In genomic region chr2:147468349-147468748, GRCh38 we compare ENCODE assay signal across 17 cellular contexts.
DNase-seq lines count a peak whose midpoint lies in the region; ATAC-seq, FAIRE-seq and TF ChIP-seq lines count a peak whose summit lies in the region.
"Had no signal": no experiment of that assay in that cellular context is flagged by ENCODE, and none has a peak within 500 bp of the region (broad histone marks: within the 10 kb centered on the region; RNA-seq: fewer than 3 reads in every experiment).

No MANE protein-coding gene starts in this region.

- TF ChIP-seq POLR2A in A549 (IDR thresholded peaks at IDR 0.05; ENCODE audit: low read length) (no peak), K562 (conservative IDR thresholded peaks at IDR 0.05) (no peak), upper lobe of left lung (IDR thresholded peaks at IDR 0.05) (no peak)

- POLR2A ChIA-PET in A549 (lab: Yijun Ruan, JAX), result no interaction called here
- POLR2A ChIA-PET in K562 (lab: Yijun Ruan, JAX), result no interaction called here

- TF ChIP-seq RAD21 in A549 (conservative IDR thresholded peaks at IDR 0.05 in 1 of 2, IDR thresholded peaks at IDR 0.05 in 1 of 2) (no peak), K562 (CRISPR knock-in tag; conservative IDR thresholded peaks at IDR 0.05 in 1 of 2, IDR thresholded peaks at IDR 0.05 in 1 of 2) (no peak)

- no peaks in the 10 kb centered on the region for H3K36me3 ChIP-seq in K562 (ENCODE audit: control insufficient read depth, insufficient read depth, low read length)
- H3K36me3 ChIP-seq in upper lobe of left lung, result no peaks in the 10 kb centered on the region
- H3K36me3 ChIP-seq: BE2C, HAP-1 had no signal

- FAIRE-seq in A549 (lab: Jason Lieb, UNC) (no peak), K562 (lab: Jason Lieb, UNC) (no peak)
- FAIRE-seq: GM12878, GM18507 had no signal

- WGBS in A549 (ENCODE audit: missing lambda C conversion rate), result 39% methylated on average over 3 of the region's 3 CpGs
- WGBS in H9 (ENCODE audit: extremely low coverage, insufficient read length, low lambda C conversion rate), result no CpG with 5 or more reads among the region's 3 CpGs
- WGBS in K562 (ENCODE audit: insufficient coverage, low coverage, missing lambda C conversion rate), result 0% methylated on average over 3 of the region's 3 CpGs
- 85 to 87% methylated on average over 3 of the region's 3 CpGs for whole genome bisulfite sequencing in upper lobe of left lung, 2 donors

- H3K23me2 ChIP-seq in H9 (ENCODE audit: insufficient read length, low read depth, low read length, poor library complexity, severe bottlenecking), result no peaks in the 10 kb centered on the region

- H3K4me2 ChIP-seq in A549 (no peak overlapping the region), H9 (ENCODE audit: insufficient read depth, insufficient read length, low read length) (no peak overlapping the region), K562 (ENCODE audit: insufficient read depth, low read length) (no peak overlapping the region)

- no peak overlapping the region for H4K91ac ChIP-seq in H9 (ENCODE audit: insufficient read length, low read depth, low read length)

- CTCF ChIA-PET in A549 (lab: Yijun Ruan, JAX), result no interaction called here
- CTCF ChIA-PET in K562 (lab: Yijun Ruan, JAX; ENCODE audit: low intra/inter-chr PET ratio), result no interaction called here

- 0 out of 7 replicates have a peak, but pooled peaks cover 0 to 3% (median 0%) of the 10 kb centered on the region in 3 experiments for H3K36me3 Mint-ChIP-seq in H9 (ENCODE audit: insufficient read depth in 1 of 3, low read depth in 3 of 3)
- H3K36me3 Mint-ChIP-seq: CD4-positive, alpha-beta memory T cell had no signal

- no peak overlapping the region for H3T11ph ChIP-seq in H9 (ENCODE audit: low read length)

- in situ Hi-C loops in K562 (cut with MboI), result no loop called here

- H3K14ac ChIP-seq in H9 (ENCODE audit: insufficient read depth, low read length), result no peak overlapping the region

- BruUV-seq in K562 (replicated peaks; lab: Mats Ljungman, UMichigan), result no TSS peak

- no peaks in the 10 kb centered on the region for H3K79me2 ChIP-seq in H9 (ENCODE audit: insufficient read depth, low read length)
- no peaks in the 10 kb centered on the region for H3K79me2 ChIP-seq in K562 (ENCODE audit: control insufficient read depth, insufficient read depth, low read length)

- H3K27me3 Mint-ChIP-seq in H9 (ENCODE audit: low read depth), result no peaks in the 10 kb centered on the region
- H3K27me3 Mint-ChIP-seq: CD4-positive, alpha-beta memory T cell had no signal

- H2AFZ ChIP-seq in H9 (ENCODE audit: low read length), result no peak overlapping the region
- H2AFZ ChIP-seq in K562 (ENCODE audit: low read depth, low read length), result no peak overlapping the region
- H2AFZ ChIP-seq: GM23248 had no signal

- no peaks in the 10 kb centered on the region for H3K9me3 Mint-ChIP-seq in H9

- H3K27ac Mint-ChIP-seq in H9, result peak overlapping the region in 2 of 3 experiments; percentile 23 to 57; a peak in 2 of 7 replicates
- H3K27ac Mint-ChIP-seq: CD4-positive, alpha-beta memory T cell; HFFc6 had no signal

- no peak overlapping the region for H3K23ac ChIP-seq in H9 (ENCODE audit: insufficient read length, low read depth, low read length)

- no peak overlapping the region for H3K4ac ChIP-seq in H9 (ENCODE audit: low read depth, low read length)

- no peak overlapping the region for H2AK5ac ChIP-seq in H9 (ENCODE audit: insufficient read length, low read length)

- no peak overlapping the region for H3K9ac ChIP-seq in H9 (ENCODE audit: extremely low read depth, insufficient read length, low read length)
- no peak overlapping the region for H3K9ac ChIP-seq in K562 (ENCODE audit: insufficient read depth in 1 of 2, low read depth in 2 of 2, low read length in 2 of 2)
- H3K9ac ChIP-seq: GM23248 had no signal

- no peak overlapping the region for H3K4me3 Mint-ChIP-seq in H9
- H3K4me3 Mint-ChIP-seq: CD4-positive, alpha-beta memory T cell; HFFc6 had no signal

- H3K27ac ChIP-seq in A549 (no peak overlapping the region), H9 (ENCODE audit: insufficient read length, low read depth, low read length) (no peak overlapping the region), K562 (ENCODE audit: extremely low read depth, low read depth, low read length) (no peak overlapping the region), upper lobe of left lung (no peak overlapping the region)
- H3K27ac ChIP-seq: C4-2B, GM23248 had no signal

- peaks cover 46% of the 10 kb centered on the region in 2 experiments for H3K4me1 Mint-ChIP-seq in H9
- H3K4me1 Mint-ChIP-seq: CD4-positive, alpha-beta memory T cell had no signal

- no peaks in the 10 kb centered on the region for H3K4me1 ChIP-seq in A549
- H3K4me1 ChIP-seq in H9 (ENCODE audit: insufficient read depth, low read length), result peaks cover 11% of the 10 kb centered on the region
- H3K4me1 ChIP-seq in K562 (replicated peaks in 1 of 2; ENCODE audit: control insufficient read depth in 2 of 2, insufficient read depth in 2 of 2, low read length in 2 of 2), result no peaks in the 10 kb centered on the region
- no peaks in the 10 kb centered on the region for H3K4me1 ChIP-seq in upper lobe of left lung
- H3K4me1 ChIP-seq: BE2C had no signal

- no peak for DNase-seq in A549 (ENCODE audit: low read depth in 1 of 2, low spot score in 1 of 2)
- DNase-seq in H9, result no peak
- DNase-seq in NCI-H146 (lab: John Stamatoyannopoulos, UW), result peak; percentile 57
- no peak for DNase-seq in K562 (ENCODE audit: extremely low read depth in 1 of 4, low spot score in 3 of 4)
- no peak for DNase-seq in upper lobe of left lung
- DNase-seq in OCI-M2 (lab: John Stamatoyannopoulos, UW; ENCODE audit: unreplicated experiment), result no peak
- DNase-seq in SIG-M5 treated with dmso at 0.1 percent for 504 hours (lab: John Stamatoyannopoulos, UW; ENCODE audit: unreplicated experiment), result no peak
- DNase-seq: BE2C; CD4-positive, alpha-beta memory T cell; DMS79; GM23248; HFFc6 had no signal

- ATAC-seq in A549 (no peak), K562 (no peak), upper lobe of left lung (ENCODE audit: low FRiP score in 2 of 2) (no peak), HG02642 (IDR thresholded peaks at IDR 0.05; ENCODE audit: poor library complexity, unreplicated experiment) (no peak)
- ATAC-seq: GM12878 had no signal

- no peak overlapping the region for H4K5ac ChIP-seq in H9 (ENCODE audit: insufficient read length, low read depth, low read length)

- no peak overlapping the region for H3K56ac ChIP-seq in H9 (ENCODE audit: insufficient read length, low read depth, low read length)

- H3K4me3 ChIP-seq in A549 (no peak overlapping the region), K562 (no peak overlapping the region), upper lobe of left lung (no peak overlapping the region)
- H3K4me3 ChIP-seq: GM12878, GM23248, HAP-1 had no signal

- no peak overlapping the region for H2BK120ac ChIP-seq in H9 (ENCODE audit: low read depth, low read length, poor library complexity, severe bottlenecking)

- H3K27me3 ChIP-seq in H9 (ENCODE audit: insufficient read depth, low read length), result no peaks in the 10 kb centered on the region
- no peaks in the 10 kb centered on the region for H3K27me3 ChIP-seq in K562 (ENCODE audit: control insufficient read depth in 2 of 2, insufficient read depth in 2 of 2, low read length in 2 of 2)
- no peaks in the 10 kb centered on the region for H3K27me3 ChIP-seq in upper lobe of left lung
- H3K27me3 ChIP-seq: BE2C had no signal

- no peak for TF ChIP-seq CTCF in A549 (IDR thresholded peaks at IDR 0.05)
- TF ChIP-seq CTCF in H9 (conservative IDR thresholded peaks at IDR 0.05), result no peak
- TF ChIP-seq CTCF in K562 (IDR thresholded peaks at IDR 0.05 in 2 of 3, conservative IDR thresholded peaks at IDR 0.05 in 1 of 3; ENCODE audit: insufficient read depth in 2 of 3, low read depth in 1 of 3, low read length in 3 of 3), result no peak
- no peak for TF ChIP-seq CTCF in upper lobe of left lung (IDR thresholded peaks at IDR 0.05)

- H4K8ac ChIP-seq in H9 (replicated peaks; ENCODE audit: insufficient read length, low read depth, low read length), result no peak overlapping the region

- no peak overlapping the region for H2BK20ac ChIP-seq in H9 (ENCODE audit: low read depth, low read length, poor library complexity, severe bottlenecking)

- no peak overlapping the region for H3K18ac ChIP-seq in H9 (ENCODE audit: insufficient read length, low read depth, low read length)

- H3K9me3 ChIP-seq in A549 (no peaks in the 10 kb centered on the region), H9 (ENCODE audit: control insufficient read depth, low read depth, low read length) (no peaks in the 10 kb centered on the region), K562 (replicated peaks; ENCODE audit: control insufficient read depth, insufficient read depth, low read depth, low read length) (no peaks in the 10 kb centered on the region), upper lobe of left lung (no peaks in the 10 kb centered on the region)
- H3K9me3 ChIP-seq: BE2C, HAP-1 had no signal

- H3K79me1 ChIP-seq in H9 (ENCODE audit: insufficient read depth, low read depth, low read length, poor library complexity, severe bottlenecking), result no peaks in the 10 kb centered on the region

- H4K20me1 ChIP-seq in H9 (ENCODE audit: control insufficient read depth, insufficient read depth, insufficient read length) (no peaks in the 10 kb centered on the region), K562 (replicated peaks; ENCODE audit: control insufficient read depth, insufficient read depth, low read length) (no peaks in the 10 kb centered on the region)

- H3K9me1 ChIP-seq in K562 (ENCODE audit: control insufficient read depth, insufficient read depth, low read length), result no peaks in the 10 kb centered on the region

- TF ChIP-seq EP300 in A549 (IDR thresholded peaks at IDR 0.05) (no peak), K562 (IDR thresholded peaks at IDR 0.05; ENCODE audit: low read length) (no peak), upper lobe of left lung (IDR thresholded peaks at IDR 0.05) (no peak)

- H2BK12ac ChIP-seq in H9 (ENCODE audit: insufficient read length, low read depth, low read length), result no peak overlapping the region

- intact Hi-C loops in K562 (cut with micrococcal nuclease), result no loop called here

- no peak overlapping the region for H2BK15ac ChIP-seq in H9 (ENCODE audit: low read depth, low read length)

- H2BK5ac ChIP-seq in H9 (ENCODE audit: insufficient read length, low read length), result no peak overlapping the region

TF ChIP-seq in A549, 52 proteins besides CTCF, POLR2A, EP300 and RAD21 (continues in another document):
- TF ChIP-seq ZNF302 (CRISPR knock-in tag; IDR thresholded peaks at IDR 0.05), result no peak
- no peak for TF ChIP-seq NFE2L2 (conservative IDR thresholded peaks at IDR 0.05; ENCODE audit: low read length)

TF ChIP-seq in K562, 482 proteins besides CTCF, POLR2A, EP300 and RAD21 (continues in another document):
- no peak for TF ChIP-seq ZNF347 (CRISPR knock-in tag; IDR thresholded peaks at IDR 0.05; ENCODE audit: low read depth)
- 0 out of 2 replicates have a peak, but pooled peaks have one; percentile 7 for TF ChIP-seq MAFG (tag; conservative IDR thresholded peaks at IDR 0.05)
- no peak for TF ChIP-seq EHMT2 (IDR thresholded peaks at IDR 0.05)
- TF ChIP-seq NUFIP1 (IDR thresholded peaks at IDR 0.05; ENCODE audit: partially characterized antibody), result no peak
- TF ChIP-seq RBM34 (IDR thresholded peaks at IDR 0.05; ENCODE audit: borderline replicate concordance, insufficient read depth, low read length), result no peak
- no peak for TF ChIP-seq MBD2 (IDR thresholded peaks at IDR 0.05; ENCODE audit: borderline replicate concordance, low read depth)
- no peak for TF ChIP-seq GABPB2 (CRISPR knock-in tag; conservative IDR thresholded peaks at IDR 0.05)
- TF ChIP-seq MAFF (IDR thresholded peaks at IDR 0.05; ENCODE audit: low read length), result 0 out of 2 replicates have a peak, but pooled peaks have one; percentile 4

Comparison
In these comparisons a context has a peak if more than half of its experiments do, and no peak if none do; other contexts are left out.
1. Of the 35 proteins assayed by ChIP-seq in both K562 and A549: peak only in K562: none; only in A549: MAFK; in both: none; in neither: 34.